Comparison of ENCODE assay signal across 1 cellular context in the genomic region with DNA sequence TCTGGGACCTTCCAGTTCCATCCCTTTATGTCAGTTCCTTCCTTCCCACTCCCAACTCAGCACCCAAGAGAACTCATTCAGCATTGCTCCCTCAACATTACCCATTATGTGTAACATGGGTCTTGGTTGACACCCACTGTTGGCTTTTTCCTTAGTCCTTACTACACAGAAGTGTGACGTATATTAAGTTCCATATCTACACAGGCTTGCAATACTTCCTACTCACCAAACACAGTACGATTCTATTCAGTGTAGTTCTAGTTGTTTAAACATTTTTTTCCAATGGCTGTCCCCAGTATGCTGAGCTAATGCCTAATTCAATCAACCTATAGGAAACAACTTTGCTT.
TF ChIP-seq lines count a peak whose summit lies in the region.

No MANE protein-coding gene starts in this region.

TF ChIP-seq in IMR-90, 13 proteins besides CTCF, POLR2A, EP300 and RAD21 (continued from another document):
- TF ChIP-seq NFE2L2 (IDR thresholded peaks at IDR 0.05; ENCODE audit: low read depth, low read length): no peak
- TF ChIP-seq, protein P1, sequence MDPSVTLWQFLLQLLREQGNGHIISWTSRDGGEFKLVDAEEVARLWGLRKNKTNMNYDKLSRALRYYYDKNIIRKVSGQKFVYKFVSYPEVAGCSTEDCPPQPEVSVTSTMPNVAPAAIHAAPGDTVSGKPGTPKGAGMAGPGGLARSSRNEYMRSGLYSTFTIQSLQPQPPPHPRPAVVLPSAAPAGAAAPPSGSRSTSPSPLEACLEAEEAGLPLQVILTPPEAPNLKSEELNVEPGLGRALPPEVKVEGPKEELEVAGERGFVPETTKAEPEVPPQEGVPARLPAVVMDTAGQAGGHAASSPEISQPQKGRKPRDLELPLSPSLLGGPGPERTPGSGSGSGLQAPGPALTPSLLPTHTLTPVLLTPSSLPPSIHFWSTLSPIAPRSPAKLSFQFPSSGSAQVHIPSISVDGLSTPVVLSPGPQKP (IDR thresholded peaks at IDR 0.05; ENCODE audit: borderline replicate concordance, low read depth, low read length): no peak
